ENCODE assay signal across 13 cellular contexts in genomic region chr10:36489928-36490279, GRCh38.
A peak's percentile ranks its signal among the peaks of the same experiment; 100 is the strongest.
DNase-seq lines count a peak whose midpoint lies in the region; ATAC-seq, FAIRE-seq and TF ChIP-seq lines count a peak whose summit lies in the region.
"Had no signal": no experiment of that assay in that cellular context is flagged by ENCODE, and none has a peak within 500 bp of the region (broad histone marks: within the 10 kb centered on the region; RNA-seq: fewer than 3 reads in every experiment).

No MANE protein-coding gene starts in this region.

- no peak overlapping the region for H3K4me3 Mint-ChIP-seq in astrocyte (ENCODE audit: unreplicated experiment)

- 61 to 84% (median 73%) methylated on average over 4 of the region's 4 CpGs for WGBS in stomach, 5 donors

- H3K27me3 ChIP-seq in astrocyte (ENCODE audit: insufficient read depth, low read length), result no peaks in the 10 kb centered on the region
- H3K27me3 ChIP-seq in effector memory CD4-positive, alpha-beta T cell (replicated peaks; ENCODE audit: control insufficient read depth, insufficient read depth, low read length, poor library complexity, severe bottlenecking), result no peaks in the 10 kb centered on the region
- no peaks in the 10 kb centered on the region for H3K27me3 ChIP-seq in stomach
- H3K27me3 ChIP-seq: body of pancreas, gastrocnemius medialis had no signal

- H4K20me1 ChIP-seq in astrocyte (ENCODE audit: insufficient read depth, low read length), result no peaks in the 10 kb centered on the region

- H3K27me3 Mint-ChIP-seq in astrocyte (ENCODE audit: low read depth, unreplicated experiment), result no peaks in the 10 kb centered on the region

- TF ChIP-seq CTCF in astrocyte (IDR thresholded peaks at IDR 0.05; ENCODE audit: insufficient read depth, low read depth, low read length) (no peak), stomach (IDR thresholded peaks at IDR 0.05) (no peak)

- H3K9me3 Mint-ChIP-seq in astrocyte (ENCODE audit: unreplicated experiment), result no peaks in the 10 kb centered on the region

- no peaks in the 10 kb centered on the region for H3K79me2 ChIP-seq in astrocyte (ENCODE audit: insufficient read depth, low read length)

- TF ChIP-seq POLR2A in stomach (IDR thresholded peaks at IDR 0.05), result no peak

- H2AFZ ChIP-seq in astrocyte (ENCODE audit: low read depth, low read length), result peak overlapping the region; percentile 20

- no peaks in the 10 kb centered on the region for H3K36me3 Mint-ChIP-seq in astrocyte (ENCODE audit: low read depth, unreplicated experiment)

- H3K4me1 Mint-ChIP-seq in astrocyte (ENCODE audit: low read depth, unreplicated experiment), result peaks cover 31% of the 10 kb centered on the region

- peak overlapping the region; percentile 68 for H3K27ac Mint-ChIP-seq in astrocyte (ENCODE audit: unreplicated experiment)

- no peak for ATAC-seq in GM19467 (IDR thresholded peaks at IDR 0.05; ENCODE audit: unreplicated experiment)
- ATAC-seq: body of pancreas, lower lobe of right lung had no signal

- H3K9ac ChIP-seq in astrocyte (ENCODE audit: low read length), result peak overlapping the region; percentile 20

- intact Hi-C loops in stomach (cut with DNase I; ENCODE audit: low total_unique reads), result no loop called here

- TF ChIP-seq EP300 in stomach (IDR thresholded peaks at IDR 0.05), result no peak

- peak; percentile 98 for FAIRE-seq in astrocyte (lab: Jason Lieb, UNC)

- peak; percentile 61 for DNase-seq in GM03348 (ENCODE audit: low spot score)
- peak; percentile 78 for DNase-seq in astrocyte (ENCODE audit: low read depth)
- DNase-seq in foreskin melanocyte, result peak; percentile 67
- peak; percentile 76 for DNase-seq in skeletal muscle cell (ENCODE audit: low read depth)
- DNase-seq in effector memory CD4-positive, alpha-beta T cell, result no peak
- no peak for DNase-seq in kidney glomerular epithelial cell (lab: John Stamatoyannopoulos, UW)
- no peak for DNase-seq in stomach
- DNase-seq: body of pancreas, DMS53, gastrocnemius medialis, lower lobe of right lung, NCI-H1436 treated with DMSO at 0.1 percent for 48 hours had no signal

- no peak overlapping the region for H3K4me3 ChIP-seq in astrocyte (ENCODE audit: insufficient read depth, low read depth, low read length)
- H3K4me3 ChIP-seq in skeletal muscle cell (ENCODE audit: low read depth, low read length), result no peak overlapping the region
- no peak overlapping the region for H3K4me3 ChIP-seq in effector memory CD4-positive, alpha-beta T cell (ENCODE audit: insufficient read depth, low read depth, low read length, poor library complexity, severe bottlenecking)
- H3K4me3 ChIP-seq in stomach, result no peak overlapping the region
- H3K4me3 ChIP-seq: body of pancreas, gastrocnemius medialis, lower lobe of right lung had no signal

- H3K36me3 ChIP-seq in astrocyte (ENCODE audit: insufficient read depth, low read length) (no peaks in the 10 kb centered on the region), stomach (no peaks in the 10 kb centered on the region)
- no peaks in the 10 kb centered on the region for H3K36me3 ChIP-seq in effector memory CD4-positive, alpha-beta T cell (ENCODE audit: control insufficient read depth, insufficient read depth, low read length)
- H3K36me3 ChIP-seq: gastrocnemius medialis, lower lobe of right lung had no signal

- H3K27ac ChIP-seq in astrocyte (ENCODE audit: low read depth, low read length) (peak overlapping the region; percentile 64), stomach (peak overlapping the region in 1 of 5 donors; percentile 19)
- no peak overlapping the region for H3K27ac ChIP-seq in effector memory CD4-positive, alpha-beta T cell (ENCODE audit: insufficient read depth, low read length, poor library complexity, severe bottlenecking)
- H3K27ac ChIP-seq: body of pancreas, lower lobe of right lung had no signal

- H3K4me1 ChIP-seq in astrocyte (ENCODE audit: insufficient read depth, low read length) (peaks cover 38% of the 10 kb centered on the region), stomach (no peaks in the 10 kb centered on the region)
- no peaks in the 10 kb centered on the region for H3K4me1 ChIP-seq in effector memory CD4-positive, alpha-beta T cell (ENCODE audit: control insufficient read depth, insufficient read depth, low read length, poor library complexity, severe bottlenecking)
- H3K4me1 ChIP-seq: body of pancreas had no signal

- H3K9me3 ChIP-seq in astrocyte (ENCODE audit: insufficient read depth, low read depth, low read length) (no peaks in the 10 kb centered on the region), stomach (no peaks in the 10 kb centered on the region)
- no peaks in the 10 kb centered on the region for H3K9me3 ChIP-seq in effector memory CD4-positive, alpha-beta T cell (ENCODE audit: control insufficient read depth, low read length)
- H3K9me3 ChIP-seq: body of pancreas, gastrocnemius medialis, lower lobe of right lung had no signal

- H3K4me2 ChIP-seq in astrocyte (ENCODE audit: low read length), result peak overlapping the region; percentile 48

Comparison
In these comparisons a context has a peak if more than half of its experiments do, and no peak if none do; other contexts are left out.
1. DNase-seq: peak in GM03348 (single experiment), astrocyte (single experiment), foreskin melanocyte (single experiment) and skeletal muscle cell (single experiment); none in effector memory CD4-positive, alpha-beta T cell (0 of 3), kidney glomerular epithelial cell (single experiment) and stomach (single experiment).